Comparison of ENCODE assay signal across 19 cellular contexts in genomic region chr12:68581926-68582325, GRCh38. TPM values are rescaled to one million over a fixed set of nuclear protein-coding genes. Genes with fewer than 3 reads are reported as not detected.
DNase-seq lines count a peak whose midpoint lies in the region; ATAC-seq and TF ChIP-seq lines count a peak whose summit lies in the region.
"Had no signal": no experiment of that assay in that cellular context is flagged by ENCODE, and none has a peak within 500 bp of the region (broad histone marks: within the 10 kb centered on the region; RNA-seq: fewer than 3 reads in every experiment).

No MANE protein-coding gene starts in this region.

- no peaks in the 10 kb centered on the region for H3K4me1 ChIP-seq in suprapubic skin
- H3K4me1 ChIP-seq: Caco-2 had no signal

- no peak for TF ChIP-seq POLR2A in suprapubic skin (IDR thresholded peaks at IDR 0.05)

- no peak overlapping the region for H3K4me3 ChIP-seq in suprapubic skin
- H3K4me3 ChIP-seq: BLaER1, GM23248 had no signal

- TF ChIP-seq CTCF in suprapubic skin (IDR thresholded peaks at IDR 0.05), result no peak

- no peaks in the 10 kb centered on the region for H3K9me3 Mint-ChIP-seq in activated naive CD8-positive, alpha-beta T cell treated with anti-CD3 and anti-CD28 coated beads, Interleukin-2, amount 50 U/mL, for 24 hours
- peaks cover 1% of the 10 kb centered on the region for H3K9me3 Mint-ChIP-seq in activated naive CD8-positive, alpha-beta T cell treated with anti-CD3 and anti-CD28 coated beads for 36 hours
- H3K9me3 Mint-ChIP-seq: CD4-positive, CD25-positive, alpha-beta regulatory T cell; CD8-positive, alpha-beta T cell; H9 had no signal

- DNase-seq in activated naive CD8-positive, alpha-beta T cell treated with anti-CD3 and anti-CD28 coated beads, Interleukin-2, amount 50 U/mL, for 24 hours, result no peak
- no peak for DNase-seq in activated naive CD8-positive, alpha-beta T cell treated with anti-CD3 and anti-CD28 coated beads for 36 hours
- DNase-seq in kidney tubule cell (ENCODE audit: low spot score) (peak; percentile 40), renal cortical epithelial cell (ENCODE audit: low read depth) (peak; percentile 53), suprapubic skin (ENCODE audit: low spot score in 2 of 2) (no peak)
- DNase-seq in stimulated activated CD4-positive, alpha-beta T cell treated with anti-CD3 and anti-CD28 coated beads, Interleukin-2, amount 100 ng/mL, for 24 hours, result no peak
- DNase-seq: Caco-2; CD4-positive, CD25-positive, alpha-beta regulatory T cell; CD8-positive, alpha-beta T cell; DMS153; DND-41; GM23248; H9 had no signal

- 93% methylated on average over 4 of the region's 4 CpGs for WGBS in suprapubic skin

- H3K9me3 ChIP-seq in suprapubic skin, result no peaks in the 10 kb centered on the region
- H3K9me3 ChIP-seq: Caco-2 had no signal

- H3K36me3 Mint-ChIP-seq in activated naive CD8-positive, alpha-beta T cell treated with anti-CD3 and anti-CD28 coated beads, Interleukin-2, amount 50 U/mL, for 24 hours (ENCODE audit: low read depth), result no peaks in the 10 kb centered on the region
- H3K36me3 Mint-ChIP-seq in activated naive CD8-positive, alpha-beta T cell treated with anti-CD3 and anti-CD28 coated beads for 36 hours, result no peaks in the 10 kb centered on the region
- H3K36me3 Mint-ChIP-seq: CD4-positive, CD25-positive, alpha-beta regulatory T cell; CD8-positive, alpha-beta T cell had no signal

- H3K27me3 ChIP-seq in suprapubic skin, result no peaks in the 10 kb centered on the region
- H3K27me3 ChIP-seq: BLaER1 had no signal

- peaks cover 40% of the 10 kb centered on the region for H3K4me1 Mint-ChIP-seq in activated naive CD8-positive, alpha-beta T cell treated with anti-CD3 and anti-CD28 coated beads, Interleukin-2, amount 50 U/mL, for 24 hours
- H3K4me1 Mint-ChIP-seq in activated naive CD8-positive, alpha-beta T cell treated with anti-CD3 and anti-CD28 coated beads for 36 hours, result peaks cover 46% of the 10 kb centered on the region

- no peak for TF ChIP-seq EP300 in suprapubic skin (IDR thresholded peaks at IDR 0.05)

- ATAC-seq in activated naive CD8-positive, alpha-beta T cell treated with anti-CD3 and anti-CD28 coated beads, Interleukin-2, amount 50 U/mL, for 24 hours, result no peak
- ATAC-seq in GM21619 (IDR thresholded peaks at IDR 0.05; ENCODE audit: unreplicated experiment), result no peak
- ATAC-seq: CD8-positive, alpha-beta T cell; HCT116 had no signal

- H3K27ac ChIP-seq in suprapubic skin, result no peak overlapping the region
- H3K27ac ChIP-seq: 22Rv1, BLaER1, C4-2B, GM23248 had no signal

- no peaks in the 10 kb centered on the region for H3K27me3 Mint-ChIP-seq in activated naive CD8-positive, alpha-beta T cell treated with anti-CD3 and anti-CD28 coated beads, Interleukin-2, amount 50 U/mL, for 24 hours
- no peaks in the 10 kb centered on the region for H3K27me3 Mint-ChIP-seq in activated naive CD8-positive, alpha-beta T cell treated with anti-CD3 and anti-CD28 coated beads for 36 hours
- H3K27me3 Mint-ChIP-seq: B cell; CD4-positive, CD25-positive, alpha-beta regulatory T cell had no signal

- H3K4me3 Mint-ChIP-seq in activated naive CD8-positive, alpha-beta T cell treated with anti-CD3 and anti-CD28 coated beads, Interleukin-2, amount 50 U/mL, for 24 hours, result no peak overlapping the region
- no peak overlapping the region for H3K4me3 Mint-ChIP-seq in activated naive CD8-positive, alpha-beta T cell treated with anti-CD3 and anti-CD28 coated beads for 36 hours
- H3K4me3 Mint-ChIP-seq: B cell; CD4-positive, CD25-positive, alpha-beta regulatory T cell; CD8-positive, alpha-beta T cell; H9 had no signal

- peak overlapping the region; percentile 31 for H3K27ac Mint-ChIP-seq in activated naive CD8-positive, alpha-beta T cell treated with anti-CD3 and anti-CD28 coated beads, Interleukin-2, amount 50 U/mL, for 24 hours
- no peak overlapping the region for H3K27ac Mint-ChIP-seq in activated naive CD8-positive, alpha-beta T cell treated with anti-CD3 and anti-CD28 coated beads for 36 hours
- H3K27ac Mint-ChIP-seq: B cell; CD8-positive, alpha-beta T cell; H9 had no signal

- no peaks in the 10 kb centered on the region for H3K36me3 ChIP-seq in suprapubic skin
- H3K36me3 ChIP-seq: BLaER1 had no signal

RNA-seq across cellular contexts. Expression of gene RAP1B, which starts 28.8 kb away (rescaled TPM):
- total RNA-seq in activated naive CD8-positive, alpha-beta T cell treated with anti-CD3 and anti-CD28 coated beads for 36 hours, result 100 to 1,000 TPM; 239 to 245 TPM
- total RNA-seq in renal cortical epithelial cell (259 and 270 TPM in 2 replicates), suprapubic skin (100 to 1,000 TPM in 3 of 4 donors, 10 to 100 TPM in 1; 95.2 to 154 (median 115) TPM)

Comparison
In these comparisons a context has a peak if more than half of its experiments do, and no peak if none do; other contexts are left out.
1. DNase-seq: peak in kidney tubule cell (single experiment) and renal cortical epithelial cell (single experiment); none in activated naive CD8-positive, alpha-beta T cell treated with anti-CD3 and anti-CD28 coated beads, Interleukin-2, amount 50 U/mL, for 24 hours (single experiment), activated naive CD8-positive, alpha-beta T cell treated with anti-CD3 and anti-CD28 coated beads for 36 hours (single experiment), suprapubic skin (0 of 2) and stimulated activated CD4-positive, alpha-beta T cell treated with anti-CD3 and anti-CD28 coated beads, Interleukin-2, amount 100 ng/mL, for 24 hours (0 of 2).